9 cellular contexts compared by ENCODE assay signal in the genomic region with DNA sequence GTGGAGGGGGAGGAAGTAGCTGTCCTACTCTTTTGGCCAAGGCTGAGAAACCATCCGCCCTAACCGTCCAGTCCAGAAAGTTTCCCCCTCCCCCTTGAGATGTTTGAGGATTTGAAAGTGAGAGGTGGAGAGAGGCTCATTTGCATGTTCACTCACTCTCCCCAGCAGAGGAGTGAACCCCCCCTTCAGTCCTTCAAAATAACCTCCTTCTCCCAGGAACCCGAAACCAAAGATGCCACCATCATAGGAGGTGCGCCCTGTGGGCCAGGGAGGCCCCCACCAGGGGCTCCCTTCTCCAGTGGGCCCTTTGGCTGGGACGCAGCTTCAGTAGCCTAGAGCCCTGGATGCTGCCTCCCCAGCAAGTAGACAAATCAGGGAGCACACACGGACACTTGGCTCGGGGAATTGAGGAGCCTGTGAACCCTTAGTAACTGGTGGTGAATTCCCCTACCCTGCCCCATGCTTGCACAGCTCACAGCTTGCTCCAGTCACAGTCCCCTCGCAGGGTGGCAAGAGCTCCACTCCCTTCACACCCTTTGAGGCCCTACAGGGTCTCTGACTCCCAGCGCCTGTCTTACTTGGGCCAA. TPM values are rescaled to one million over a fixed set of nuclear protein-coding genes. Genes with fewer than 3 reads are reported as not detected.
DNase-seq lines count a peak whose midpoint lies in the region; ATAC-seq and TF ChIP-seq lines count a peak whose summit lies in the region.
"Had no signal": no experiment of that assay in that cellular context is flagged by ENCODE, and none has a peak within 500 bp of the region (broad histone marks: within the 10 kb centered on the region; RNA-seq: fewer than 3 reads in every experiment).

No MANE protein-coding gene starts in this region.

- no peak for TF ChIP-seq CTCF in lower leg skin (IDR thresholded peaks at IDR 0.05)

- ATAC-seq in GM18909 (IDR thresholded peaks at IDR 0.05; ENCODE audit: poor library complexity, unreplicated experiment) (peak; percentile 38), HG03066 (IDR thresholded peaks at IDR 0.05; ENCODE audit: low read depth, unreplicated experiment) (peak; percentile 30), esophagus mucosa (no peak)
- ATAC-seq in activated T-cell treated with anti-CD3 and anti-CD28 coated beads, Interleukin-2, amount 50 U/mL, for 4 hours, result peak in 1 of 2 donors; percentile 4

- H3K9me3 Mint-ChIP-seq in activated T-cell treated with anti-CD3 and anti-CD28 coated beads, Interleukin-2, amount 50 U/mL, for 4 hours, result no peaks in the 10 kb centered on the region

- WGBS in lower leg skin, 2 donors, result 37 to 67% methylated on average over 3 to 8 of the region's 9 CpGs

- peaks cover 81% of the 10 kb centered on the region for H3K4me1 Mint-ChIP-seq in activated T-cell treated with anti-CD3 and anti-CD28 coated beads, Interleukin-2, amount 50 U/mL, for 4 hours (ENCODE audit: low read depth)

- DNase-seq in AML-193 (lab: John Stamatoyannopoulos, UW), result peak; percentile 37 to 53
- DNase-seq in activated T-cell treated with anti-CD3 and anti-CD28 coated beads, Interleukin-2, amount 50 U/mL, for 4 hours, result no peak
- DNase-seq in NCI-H2029 treated with DMSO at 0.1 percent for 48 hours (lab: John Stamatoyannopoulos, UW), result no peak
- DNase-seq in lower leg skin (ENCODE audit: low spot score in 2 of 2), result no peak
- DNase-seq in foreskin melanocyte, result no peak
- DNase-seq: activated CD4-positive, alpha-beta T cell treated with anti-CD3 and anti-CD28 coated beads for 48 hours had no signal

- TF ChIP-seq POLR2A in lower leg skin (IDR thresholded peaks at IDR 0.05), result no peak

- peak overlapping the region; percentile 78 for H3K4me3 Mint-ChIP-seq in activated T-cell treated with anti-CD3 and anti-CD28 coated beads, Interleukin-2, amount 50 U/mL, for 4 hours

- H3K27me3 Mint-ChIP-seq in activated T-cell treated with anti-CD3 and anti-CD28 coated beads, Interleukin-2, amount 50 U/mL, for 4 hours (ENCODE audit: low read depth), result no peaks in the 10 kb centered on the region

- no peaks in the 10 kb centered on the region for H3K36me3 Mint-ChIP-seq in activated T-cell treated with anti-CD3 and anti-CD28 coated beads, Interleukin-2, amount 50 U/mL, for 4 hours (ENCODE audit: insufficient read depth)

- intact Hi-C loops in lower leg skin (cut with DNase I; ENCODE audit: low total_unique reads), result loop anchor here (5.0 kb wide), 1 partner anchor 108 kb away; no protein-coding TSS in a partner anchor

- H3K4me3 ChIP-seq in lower leg skin (ENCODE audit: low read depth, poor library complexity, severe bottlenecking), result no peak overlapping the region

RNA-seq across cellular contexts. Expression of gene ELF4, which starts 25.6 kb away (rescaled TPM):
- total RNA-seq in activated T-cell treated with anti-CD3 and anti-CD28 coated beads, Interleukin-2, amount 50 U/mL, for 4 hours, result 10 to 100 TPM; 22.7 to 26.5 (median 23.0) TPM
- total RNA-seq in lower leg skin (10 to 100 TPM; 10.8 to 19.1 (median 16.4) TPM), esophagus mucosa (11.2 TPM)

Comparison
In these comparisons a context has a peak if more than half of its experiments do, and no peak if none do; other contexts are left out.
1. DNase-seq: peak in AML-193 (2 of 2); none in activated T-cell treated with anti-CD3 and anti-CD28 coated beads, Interleukin-2, amount 50 U/mL, for 4 hours (single experiment), NCI-H2029 treated with DMSO at 0.1 percent for 48 hours (single experiment), lower leg skin (0 of 2) and foreskin melanocyte (single experiment).